In genomic region chr18:12308386-12309100, GRCh38 we compare ENCODE assay signal across 9 cellular contexts. TPM values are rescaled to one million over a fixed set of nuclear protein-coding genes. Genes with fewer than 3 reads are reported as not detected.
DNase-seq lines count a peak whose midpoint lies in the region; ATAC-seq and TF ChIP-seq lines count a peak whose summit lies in the region.
"Had no signal": no experiment of that assay in that cellular context is flagged by ENCODE, and none has a peak within 500 bp of the region (broad histone marks: within the 10 kb centered on the region; RNA-seq: fewer than 3 reads in every experiment).

No MANE protein-coding gene starts in this region.

- peak overlapping the region; percentile 97 for H3K4me2 ChIP-seq in GM23248 (ENCODE audit: unreplicated experiment)

- peaks cover 43% of the 10 kb centered on the region for H3K4me1 ChIP-seq in GM23248 (ENCODE audit: insufficient read depth)

- DNase-seq in NCI-H2171 treated with DMSO at 0.1 percent for 48 hours (lab: John Stamatoyannopoulos, UW) (peak; percentile 28), NCI-H2171 (lab: John Stamatoyannopoulos, UW) (no peak), GM23248 (peak; percentile 99), WERI-Rb-1 (peak; percentile 48), fibroblast of peridontal ligament (ENCODE audit: extremely low read depth) (peak; percentile 92), natural killer cell (peak; percentile 19), SHP77 treated with DMSO at 0.1 percent for 48 hours (lab: John Stamatoyannopoulos, UW) (no peak)

- H2AFZ ChIP-seq in GM23248 = no peak overlapping the region

- H3K27ac ChIP-seq in GM23248 (peak overlapping the region; percentile 98), WERI-Rb-1 (0 out of 2 replicates have a peak overlapping the region, but pooled peaks have one; percentile 26)

- in situ Hi-C loops in GM23248 (cut with MboI) = no loop called here

- peaks cover 51% of the 10 kb centered on the region for H3F3A ChIP-seq in GM23248 (ENCODE audit: insufficient read depth)

- H3K79me2 ChIP-seq in GM23248 (ENCODE audit: insufficient read depth) = peaks cover 74% of the 10 kb centered on the region

- H3K9me2 ChIP-seq in GM23248 (ENCODE audit: insufficient read depth) = no peaks in the 10 kb centered on the region

- H3K36me3 ChIP-seq in GM23248 (ENCODE audit: low read depth) = peaks cover 41% of the 10 kb centered on the region
- peaks cover 22% of the 10 kb centered on the region for H3K36me3 ChIP-seq in WERI-Rb-1

- H3K4me1 Mint-ChIP-seq in IgD-negative memory B cell (peaks cover 9 to 14% (median 9%) of the 10 kb centered on the region in 3 donors), natural killer cell (peaks cover 6 to 10% of the 10 kb centered on the region in 2 donors)

- no peak for TF ChIP-seq CTCF in WERI-Rb-1 (IDR thresholded peaks at IDR 0.05; ENCODE audit: low read depth, low read length)
- TF ChIP-seq CTCF in natural killer cell (IDR thresholded peaks at IDR 0.05) = no peak

- H3K9ac ChIP-seq in GM23248 = peak overlapping the region; percentile 99

- H3K9me3 Mint-ChIP-seq in IgD-negative memory B cell = peaks cover 0 to 7% (median 4%) of the 10 kb centered on the region in 3 donors
- H3K9me3 Mint-ChIP-seq in natural killer cell = peaks cover 0 to 4% of the 10 kb centered on the region in 2 donors

- H3K9me3 ChIP-seq in GM23248 (ENCODE audit: low read depth) = no peaks in the 10 kb centered on the region
- H3K9me3 ChIP-seq in WERI-Rb-1 (ENCODE audit: severe bottlenecking) = peaks cover 8% of the 10 kb centered on the region

- peaks cover 8% of the 10 kb centered on the region for H3K36me3 Mint-ChIP-seq in IgD-negative memory B cell
- peaks cover 7% of the 10 kb centered on the region for H3K36me3 Mint-ChIP-seq in natural killer cell
- H3K36me3 Mint-ChIP-seq: CD4-positive, CD25-positive, alpha-beta regulatory T cell had no signal

- peak; percentile 34 to 57 (median 43) for ATAC-seq in natural killer cell

- H4K20me1 ChIP-seq in GM23248 (ENCODE audit: insufficient read depth) = 0 out of 2 replicates have a peak, but pooled peaks cover 6% of the 10 kb centered on the region

- no peaks in the 10 kb centered on the region for H3K27me3 ChIP-seq in GM23248 (replicated peaks; ENCODE audit: insufficient read depth)
- no peaks in the 10 kb centered on the region for H3K27me3 ChIP-seq in WERI-Rb-1 (ENCODE audit: insufficient read depth, low read depth, severe bottlenecking)

- H3K27ac Mint-ChIP-seq in IgD-negative memory B cell = no peak overlapping the region
- no peak overlapping the region for H3K27ac Mint-ChIP-seq in natural killer cell

- peak overlapping the region; percentile 66 to 92 (median 80) for H3K4me3 Mint-ChIP-seq in IgD-negative memory B cell
- peak overlapping the region; percentile 47 for H3K4me3 Mint-ChIP-seq in natural killer cell

- H3K4me3 ChIP-seq in GM23248 (peak overlapping the region; percentile 86), WERI-Rb-1 (ENCODE audit: low read depth, low read length) (peak overlapping the region; percentile 86)

- WGBS in GM23248 (ENCODE audit: low coverage in 1 of 2, low lambda C conversion rate in 2 of 2, missing lambda C conversion rate in 2 of 2), 2 experiments = 0 to 1% methylated on average over 61 to 68 of the region's 81 CpGs

- peaks cover 33% of the 10 kb centered on the region for H3K27me3 Mint-ChIP-seq in IgD-negative memory B cell
- peaks cover 40 to 48% of the 10 kb centered on the region in 2 donors for H3K27me3 Mint-ChIP-seq in natural killer cell (ENCODE audit: low read depth in 2 of 2)

- intact Hi-C loops in natural killer cell (cut with micrococcal nuclease) = no loop called here

RNA-seq across cellular contexts. Expression of gene TUBB6, which starts 0.5 kb away (rescaled TPM):
- 608 and 817 TPM in 2 replicates for total RNA-seq in GM23248 (2014; rRNA removed; shearing (Covaris generic))
- 456 and 464 TPM in 2 replicates for polyA plus RNA-seq in GM23248 (2016; fragmentation: Nextera tagmentation; extraction: Ambion mirVana)
- 25.1 TPM for polyA plus RNA-seq in IgD-negative memory B cell
- 1 to 10 TPM in 2 of 3 donors, under 1 TPM in 1; 0.97 to 3.2 (median 2.8) TPM for total RNA-seq in natural killer cell

RNA-seq across cellular contexts. Expression of gene CIDEA, which starts 54.4 kb away (rescaled TPM):
- total RNA-seq in GM23248 (2014; rRNA removed; shearing (Covaris generic)) = not detected in 2 replicates
- polyA plus RNA-seq in GM23248 (2016; fragmentation: Nextera tagmentation; extraction: Ambion mirVana) = not detected in 2 replicates
- polyA plus RNA-seq in IgD-negative memory B cell = not detected
- not detected for total RNA-seq in natural killer cell
- total RNA-seq: CD4-positive, CD25-positive, alpha-beta regulatory T cell had no signal
- polyA plus RNA-seq: CD4-positive, CD25-positive, alpha-beta regulatory T cell had no signal

Comparison
In these comparisons a context has a peak if more than half of its experiments do, and no peak if none do; other contexts are left out.
1. DNase-seq: peak in NCI-H2171 treated with DMSO at 0.1 percent for 48 hours (single experiment), GM23248 (single experiment), WERI-Rb-1 (single experiment), fibroblast of peridontal ligament (single experiment) and natural killer cell (single experiment); none in NCI-H2171 (single experiment) and SHP77 treated with DMSO at 0.1 percent for 48 hours (single experiment).
2. RNA of gene TUBB6, which starts 0.5 kb away (total RNA-seq): 608 to 817 TPM in GM23248; 0.97 to 3.2 TPM in natural killer cell; every median in the first group is over 100 times any median in the second.